Comparison of ENCODE assay signal across 23 cellular contexts in genomic region chr10:121099601-121100000, GRCh38.
DNase-seq lines count a peak whose midpoint lies in the region; ATAC-seq and TF ChIP-seq lines count a peak whose summit lies in the region.
"Had no signal": no experiment of that assay in that cellular context is flagged by ENCODE, and none has a peak within 500 bp of the region (broad histone marks: within the 10 kb centered on the region; RNA-seq: fewer than 3 reads in every experiment).

No MANE protein-coding gene starts in this region.

- CTCF ChIA-PET in activated CD4-positive, alpha-beta memory T cell treated with anti-CD3 and anti-CD28 coated beads for 36 hours (lab: Charles Lee) = no interaction called here

- no peaks in the 10 kb centered on the region for H3K27me3 ChIP-seq in cardiac muscle cell
- H3K27me3 ChIP-seq in endodermal cell (ENCODE audit: control insufficient read depth, insufficient read depth, low read length, poor library complexity, severe bottlenecking) = no peaks in the 10 kb centered on the region
- H3K27me3 ChIP-seq: BLaER1 treated with 17β-estradiol and CSF1 and Interleukin-3, amounts not matched to agents 10 nM and 100 nM; Peyer's patch; SJSA1 had no signal

- POLR2A ChIA-PET in activated CD4-positive, alpha-beta memory T cell treated with anti-CD3 and anti-CD28 coated beads for 36 hours (lab: Charles Lee) = no interaction called here

- no peak for TF ChIP-seq CTCF in cardiac muscle cell (IDR thresholded peaks at IDR 0.05; ENCODE audit: low read depth, low read length)
- TF ChIP-seq CTCF in endodermal cell (conservative IDR thresholded peaks at IDR 0.05) = no peak
- TF ChIP-seq CTCF in GM13977 (IDR thresholded peaks at IDR 0.05; ENCODE audit: extremely low read depth, insufficient read depth, missing control alignments) = no peak

- peaks cover 34% of the 10 kb centered on the region for H3K4me1 ChIP-seq in cardiac muscle cell (ENCODE audit: low read depth)
- H3K4me1 ChIP-seq in endodermal cell (ENCODE audit: control insufficient read depth, insufficient read depth, low read length) = peaks cover 27% of the 10 kb centered on the region
- peaks cover 37% of the 10 kb centered on the region for H3K4me1 ChIP-seq in mesodermal cell (ENCODE audit: control insufficient read depth, insufficient read depth, low read length, poor library complexity, severe bottlenecking)
- H3K4me1 ChIP-seq: BLaER1 treated with 17β-estradiol and CSF1 and Interleukin-3, amounts not matched to agents 10 nM and 100 nM; Peyer's patch; SJSA1 had no signal

- H3K4me3 ChIP-seq in cardiac muscle cell (no peak overlapping the region), endodermal cell (ENCODE audit: low read length) (peak overlapping the region; percentile 57), mesodermal cell (ENCODE audit: extremely low read depth, insufficient read depth, low read length, poor library complexity, severe bottlenecking) (no peak overlapping the region)
- H3K4me3 ChIP-seq: BLaER1 treated with 17β-estradiol and CSF1 and Interleukin-3, amounts not matched to agents 10 nM and 100 nM; Peyer's patch; SJSA1 had no signal

- H3K4me1 Mint-ChIP-seq in endodermal cell = peaks cover 37% of the 10 kb centered on the region
- no peaks in the 10 kb centered on the region for H3K4me1 Mint-ChIP-seq in activated CD4-positive, alpha-beta memory T cell treated with anti-CD3 and anti-CD28 coated beads for 36 hours (ENCODE audit: low read depth)
- H3K4me1 Mint-ChIP-seq: CD4-positive, alpha-beta memory T cell had no signal

- no peaks in the 10 kb centered on the region for H3K36me3 Mint-ChIP-seq in endodermal cell (ENCODE audit: low read depth)
- H3K36me3 Mint-ChIP-seq in activated CD4-positive, alpha-beta memory T cell treated with anti-CD3 and anti-CD28 coated beads for 36 hours = no peaks in the 10 kb centered on the region
- H3K36me3 Mint-ChIP-seq: CD4-positive, alpha-beta memory T cell had no signal

- intact Hi-C loops in Right ventricle myocardium superior (cut with DNase I) = no loop called here
- intact Hi-C loops in activated CD4-positive, alpha-beta memory T cell treated with anti-CD3 and anti-CD28 coated beads for 36 hours (cut with micrococcal nuclease) = no loop called here

- H3K27ac Mint-ChIP-seq in endodermal cell = peak overlapping the region; percentile 6
- H3K27ac Mint-ChIP-seq in activated CD4-positive, alpha-beta memory T cell treated with anti-CD3 and anti-CD28 coated beads for 36 hours = no peak overlapping the region
- H3K27ac Mint-ChIP-seq: CD4-positive, alpha-beta memory T cell had no signal

- ATAC-seq in Right ventricle myocardium superior (ENCODE audit: poor library complexity) = no peak

- H3K27ac ChIP-seq in cardiac muscle cell (peak overlapping the region; percentile 79), endodermal cell (ENCODE audit: low read depth, low read length) (no peak overlapping the region), mesodermal cell (ENCODE audit: low read depth, low read length, severe bottlenecking) (peak overlapping the region; percentile 91)
- H3K27ac ChIP-seq: 22Rv1; BLaER1 treated with 17β-estradiol and CSF1 and Interleukin-3, amounts not matched to agents 10 nM and 100 nM; Peyer's patch; SJSA1 had no signal

- H3K9me3 ChIP-seq in cardiac muscle cell (ENCODE audit: low read depth) = no peaks in the 10 kb centered on the region
- no peaks in the 10 kb centered on the region for H3K9me3 ChIP-seq in endodermal cell (ENCODE audit: control insufficient read depth, low read length)
- no peaks in the 10 kb centered on the region for H3K9me3 ChIP-seq in mesodermal cell (ENCODE audit: control insufficient read depth, low read length)
- H3K9me3 ChIP-seq: Peyer's patch had no signal

- in situ Hi-C loops in GM13977 (cut with MboI; ENCODE audit: low pct_unique_long_range_greater_than_20kb, low sequenced_read_pairs, unreplicated experiment) = no loop called here

- H3K9ac ChIP-seq in endodermal cell (ENCODE audit: extremely low read depth, low read length, poor library complexity, severe bottlenecking) = no peak overlapping the region
- H3K9ac ChIP-seq: BLaER1 treated with 17β-estradiol and CSF1 and Interleukin-3, amounts not matched to agents 10 nM and 100 nM had no signal

- peaks cover 3% of the 10 kb centered on the region for H3K9me3 Mint-ChIP-seq in endodermal cell
- H3K9me3 Mint-ChIP-seq in activated CD4-positive, alpha-beta memory T cell treated with anti-CD3 and anti-CD28 coated beads for 36 hours = no peaks in the 10 kb centered on the region

- H3K27me3 Mint-ChIP-seq in endodermal cell (ENCODE audit: insufficient read depth) = no peaks in the 10 kb centered on the region
- peaks cover 2% of the 10 kb centered on the region for H3K27me3 Mint-ChIP-seq in activated CD4-positive, alpha-beta memory T cell treated with anti-CD3 and anti-CD28 coated beads for 36 hours

- DNase-seq in cardiac muscle cell (ENCODE audit: low read depth in 1 of 2, low spot score in 1 of 2) (peak; percentile 33 to 63), Right ventricle myocardium superior (no peak), endodermal cell (no peak), NCI-H2196 treated with DMSO at 0.1 percent for 48 hours (lab: John Stamatoyannopoulos, UW; ENCODE audit: unreplicated experiment) (no peak), GM13977 (ENCODE audit: low spot score) (no peak), UCSD-AML1 (lab: John Stamatoyannopoulos, UW; ENCODE audit: unreplicated experiment) (no peak)
- DNase-seq in activated CD4-positive, alpha-beta memory T cell treated with anti-CD3 and anti-CD28 coated beads for 36 hours = no peak
- DNase-seq: ACHN; CD4-positive, alpha-beta memory T cell; KBM-7; MM.1S; NCI-H1092; NCI-H1436; NCI-H187 treated with DMSO at 0.1 percent for 48 hours; NCI-H2107; NCI-H2227 treated with DMSO at 0.1 percent for 48 hours; NCI-H510A treated with DMSO at 0.1 percent for 48 hours; NCI-H748 treated with DMSO at 0.1 percent for 48 hours; Peyer's patch had no signal

- no peak overlapping the region for H3K4me3 Mint-ChIP-seq in endodermal cell
- no peak overlapping the region for H3K4me3 Mint-ChIP-seq in activated CD4-positive, alpha-beta memory T cell treated with anti-CD3 and anti-CD28 coated beads for 36 hours
- H3K4me3 Mint-ChIP-seq: CD4-positive, alpha-beta memory T cell had no signal

- H3K36me3 ChIP-seq in cardiac muscle cell = no peaks in the 10 kb centered on the region
- no peaks in the 10 kb centered on the region for H3K36me3 ChIP-seq in endodermal cell (ENCODE audit: control insufficient read depth, insufficient read depth, low read length)
- H3K36me3 ChIP-seq in mesodermal cell (ENCODE audit: control insufficient read depth, insufficient read depth, low read length) = no peaks in the 10 kb centered on the region
- H3K36me3 ChIP-seq: BLaER1 treated with 17β-estradiol and CSF1 and Interleukin-3, amounts not matched to agents 10 nM and 100 nM; Peyer's patch; SJSA1 had no signal

Comparison
In these comparisons a context has a peak if more than half of its experiments do, and no peak if none do; other contexts are left out.
1. DNase-seq: peak in cardiac muscle cell (2 of 2); none in Right ventricle myocardium superior (single experiment), endodermal cell (single experiment), NCI-H2196 treated with DMSO at 0.1 percent for 48 hours (single experiment), GM13977 (single experiment), activated CD4-positive, alpha-beta memory T cell treated with anti-CD3 and anti-CD28 coated beads for 36 hours (single experiment) and UCSD-AML1 (single experiment).